ENCODE assay signal across 2 cellular contexts in genomic region chr21:45460611-45461368, GRCh38.
TF ChIP-seq lines count a peak whose summit lies in the region.

No MANE protein-coding gene starts in this region.

TF ChIP-seq in K562, 482 proteins besides CTCF, POLR2A, EP300 and RAD21 (continues in another document):
- TF ChIP-seq FOSL1 (tag; conservative IDR thresholded peaks at IDR 0.05) = 0 out of 2 replicates have a peak, but pooled peaks have one; percentile 32
- peak; percentile 96 for TF ChIP-seq MAFG (tag; conservative IDR thresholded peaks at IDR 0.05)
- no peak for TF ChIP-seq ADNP (tag; IDR thresholded peaks at IDR 0.05)
- no peak for TF ChIP-seq MTA1 (IDR thresholded peaks at IDR 0.05; ENCODE audit: borderline replicate concordance)
- no peak for TF ChIP-seq ELF1 (tag; IDR thresholded peaks at IDR 0.05)
- TF ChIP-seq PREB (CRISPR knock-in tag; IDR thresholded peaks at IDR 0.05) = no peak
- no peak for TF ChIP-seq ARID4B (CRISPR knock-in tag; IDR thresholded peaks at IDR 0.05)
- no peak for TF ChIP-seq ZNF274 (IDR thresholded peaks at IDR 0.05; ENCODE audit: borderline replicate concordance, low read depth, low read length)
- TF ChIP-seq NFATC3 (IDR thresholded peaks at IDR 0.05) = no peak
- no peak for TF ChIP-seq YY1 (IDR thresholded peaks at IDR 0.05; ENCODE audit: borderline replicate concordance in 1 of 3, control insufficient read depth in 1 of 3, extremely low read depth in 1 of 3, insufficient read depth in 3 of 3, insufficient read length in 1 of 3, insufficient replicate concordance in 2 of 3, low read depth in 1 of 3, low read length in 2 of 3)
- no peak for TF ChIP-seq E2F8 (IDR thresholded peaks at IDR 0.05; ENCODE audit: low read depth, partially characterized antibody)
- no peak for TF ChIP-seq ZNF583 (CRISPR knock-in tag; IDR thresholded peaks at IDR 0.05)
- no peak for TF ChIP-seq GTF2B (IDR thresholded peaks at IDR 0.05; ENCODE audit: extremely low read depth, insufficient read length)
- no peak for TF ChIP-seq RHOXF2B (CRISPR knock-in tag; conservative IDR thresholded peaks at IDR 0.05)
- TF ChIP-seq NFE2L1 (tag; IDR thresholded peaks at IDR 0.05; ENCODE audit: borderline replicate concordance, low read depth) = peak; percentile 92
- no peak for TF ChIP-seq NFIX (CRISPR knock-in tag; IDR thresholded peaks at IDR 0.05; ENCODE audit: low read depth)
- no peak for TF ChIP-seq XRCC3 (IDR thresholded peaks at IDR 0.05)
- TF ChIP-seq U2AF2 (optimal IDR thresholded peaks at IDR 0.05; ENCODE audit: low read depth, low read length) = no peak
- TF ChIP-seq SRSF7 (optimal IDR thresholded peaks at IDR 0.05; ENCODE audit: low read depth, low read length) = no peak

TF ChIP-seq in HepG2, 621 proteins besides CTCF, POLR2A, EP300 and RAD21 (continues in another document):
- TF ChIP-seq HMGXB4 (CRISPR knock-in tag; IDR thresholded peaks at IDR 0.05; ENCODE audit: borderline replicate concordance in 1 of 2, low read depth in 1 of 2) (no peak), ZNF296 (CRISPR knock-in tag; conservative IDR thresholded peaks at IDR 0.05) (no peak), ZNF850 (CRISPR knock-in tag; conservative IDR thresholded peaks at IDR 0.05) (no peak), ZNF329 (CRISPR knock-in tag; IDR thresholded peaks at IDR 0.05; ENCODE audit: low read depth) (no peak), HHEX (CRISPR knock-in tag; IDR thresholded peaks at IDR 0.05) (no peak), ZBTB2 (CRISPR knock-in tag; IDR thresholded peaks at IDR 0.05; ENCODE audit: low read depth) (no peak), FOXP4 (CRISPR knock-in tag; IDR thresholded peaks at IDR 0.05) (peak; percentile 56; the same call in 1 of the 2 replicates), KDM1A (CRISPR knock-in tag; IDR thresholded peaks at IDR 0.05) (no peak), ZNF264 (CRISPR knock-in tag; IDR thresholded peaks at IDR 0.05) (no peak), SNAPC2 (CRISPR knock-in tag; IDR thresholded peaks at IDR 0.05) (no peak), ZBTB44 (CRISPR knock-in tag; IDR thresholded peaks at IDR 0.05) (no peak), HBP1 (CRISPR knock-in tag; IDR thresholded peaks at IDR 0.05; ENCODE audit: low read depth) (no peak), FOXA1 (IDR thresholded peaks at IDR 0.05) (no peak), FOXA1 (CRISPR knock-in tag; IDR thresholded peaks at IDR 0.05) (peak; percentile 54; the same call in 1 of the 2 replicates), XBP1 (CRISPR knock-in tag; IDR thresholded peaks at IDR 0.05) (no peak), ZHX1 (CRISPR knock-in tag; IDR thresholded peaks at IDR 0.05; ENCODE audit: low read depth) (no peak), IRX3 (CRISPR knock-in tag; IDR thresholded peaks at IDR 0.05; ENCODE audit: borderline replicate concordance, low read depth) (no peak), ATF3 (CRISPR knock-in tag; IDR thresholded peaks at IDR 0.05) (no peak), ZNF75D (CRISPR knock-in tag; IDR thresholded peaks at IDR 0.05; ENCODE audit: borderline replicate concordance) (no peak), ZFX (CRISPR knock-in tag; IDR thresholded peaks at IDR 0.05; ENCODE audit: low read depth) (no peak), RFXANK (CRISPR knock-in tag; IDR thresholded peaks at IDR 0.05) (no peak), ZNF839 (CRISPR knock-in tag; IDR thresholded peaks at IDR 0.05; ENCODE audit: borderline replicate concordance) (no peak), ZNF205 (CRISPR knock-in tag; IDR thresholded peaks at IDR 0.05) (no peak), FOXA3 (CRISPR knock-in tag; IDR thresholded peaks at IDR 0.05) (0 out of 2 replicates have a peak, but pooled peaks have one; percentile 23), THRA (CRISPR knock-in tag; IDR thresholded peaks at IDR 0.05; ENCODE audit: borderline replicate concordance) (no peak), ZBTB43 (CRISPR knock-in tag; conservative IDR thresholded peaks at IDR 0.05) (peak; percentile 49; the same call in 1 of the 2 replicates), NFE2 (CRISPR knock-in tag; IDR thresholded peaks at IDR 0.05) (peak; percentile 26; the same call in 1 of the 2 replicates), ZNF563 (CRISPR knock-in tag; IDR thresholded peaks at IDR 0.05) (no peak), ARID2 (CRISPR knock-in tag; IDR thresholded peaks at IDR 0.05; ENCODE audit: borderline replicate concordance) (no peak), ZNF619 (CRISPR knock-in tag; IDR thresholded peaks at IDR 0.05) (no peak), RFX5 (IDR thresholded peaks at IDR 0.05; ENCODE audit: low read depth, low read length) (no peak), ZSCAN21 (CRISPR knock-in tag; IDR thresholded peaks at IDR 0.05; ENCODE audit: borderline replicate concordance) (no peak), ZNF512 (CRISPR knock-in tag; IDR thresholded peaks at IDR 0.05) (no peak), ZNF768 (CRISPR knock-in tag; IDR thresholded peaks at IDR 0.05) (no peak), FOXC1 (CRISPR knock-in tag; IDR thresholded peaks at IDR 0.05; ENCODE audit: borderline replicate concordance) (no peak), REL (CRISPR knock-in tag; conservative IDR thresholded peaks at IDR 0.05) (no peak), PREB (CRISPR knock-in tag; IDR thresholded peaks at IDR 0.05) (no peak), NFKB2 (CRISPR knock-in tag; IDR thresholded peaks at IDR 0.05; ENCODE audit: borderline replicate concordance) (no peak), AKAP8 (CRISPR knock-in tag; IDR thresholded peaks at IDR 0.05) (no peak)
